In genomic region chr1:225280563-225280962, GRCh38 we compare ENCODE assay signal across 24 cellular contexts.
"Had no signal": no experiment of that assay in that cellular context is flagged by ENCODE, and none has a peak within 500 bp of the region (broad histone marks: within the 10 kb centered on the region; RNA-seq: fewer than 3 reads in every experiment).

No MANE protein-coding gene starts in this region.

- H3K36me3 Mint-ChIP-seq: memory B cell; stimulated activated memory B cell treated with anti-CD40 and anti-IgM and Interleukin-4, amounts not matched to agents 10 μg/mL and 1 μg/mL and 100 μg/mL, for 72 hours had no signal

- H3K9ac ChIP-seq: parathyroid adenoma had no signal

- H3K27me3 ChIP-seq: foreskin keratinocyte, left lung, tibial artery, upper lobe of left lung, uterus had no signal

- H3K4me1 ChIP-seq: foreskin keratinocyte, left lung, lower lobe of right lung, parathyroid adenoma, prostate gland, spleen, tibial artery, upper lobe of left lung, uterus had no signal

- H3K79me2 ChIP-seq: parathyroid adenoma had no signal

- H3K4me3 ChIP-seq: left lung, lower lobe of right lung, prostate gland, spleen, tibial artery, upper lobe of left lung, uterus had no signal

- H3K4me3 Mint-ChIP-seq: endodermal cell; immature natural killer cell; memory B cell; nephron; stimulated activated memory B cell treated with anti-CD40 and anti-IgM and Interleukin-4, amounts not matched to agents 10 μg/mL and 1 μg/mL and 100 μg/mL, for 72 hours; stimulated activated naive CD8-positive, alpha-beta T cell treated with anti-CD3 and anti-CD28 coated beads, Interleukin-15, Interleukin-2, amounts not matched to agents 100 ng/mL and 50 ng/mL, for 24 hours had no signal

- H3K4me1 Mint-ChIP-seq: endodermal cell; immature natural killer cell; memory B cell; naive B cell; nephron; stimulated activated memory B cell treated with anti-CD40 and anti-IgM and Interleukin-4, amounts not matched to agents 10 μg/mL and 1 μg/mL and 100 μg/mL, for 72 hours had no signal

- H3K27ac ChIP-seq: foreskin keratinocyte, left lung, lower lobe of right lung, parathyroid adenoma, prostate gland, spleen, tibial artery, upper lobe of left lung, uterus had no signal

- H3K9me3 ChIP-seq: prostate gland had no signal

- ATAC-seq: foreskin keratinocyte; left lung; lower lobe of right lung; sciatic nerve; stimulated activated memory B cell treated with anti-CD40 and anti-IgM and Interleukin-4, amounts not matched to agents 10 μg/mL and 1 μg/mL and 100 μg/mL, for 72 hours had no signal

- H2AFZ ChIP-seq: parathyroid adenoma had no signal

- H3K36me3 ChIP-seq: left lung, lower lobe of right lung, prostate gland, spleen, tibial artery, upper lobe of left lung, uterus had no signal

- DNase-seq: effector CD4-positive, alpha-beta T cell; endodermal cell; erythroblast; foreskin keratinocyte; immature natural killer cell; left lung; lower lobe of right lung; midbrain; naive B cell; retina; spleen; stimulated activated CD4-positive, alpha-beta T cell treated with anti-CD3 and anti-CD28 coated beads, Interleukin-15, amount 100 ng/mL, for 24 hours; stimulated activated CD4-positive, alpha-beta T cell treated with anti-CD3 and anti-CD28 coated beads, Interleukin-1b, Interleukin-23, amount 100 ng/mL, for 48 hours; stimulated activated CD4-positive, alpha-beta T cell treated with anti-CD3 and anti-CD28 coated beads, Interleukin-4, amount 100 ng/mL, for 24 hours; tibial artery; upper lobe of left lung; uterus had no signal

- H3K27ac Mint-ChIP-seq: endodermal cell; immature natural killer cell; memory B cell; naive B cell; nephron; stimulated activated memory B cell treated with anti-CD40 and anti-IgM and Interleukin-4, amounts not matched to agents 10 μg/mL and 1 μg/mL and 100 μg/mL, for 72 hours; stimulated activated naive CD8-positive, alpha-beta T cell treated with anti-CD3 and anti-CD28 coated beads, Interleukin-15, Interleukin-2, amounts not matched to agents 100 ng/mL and 50 ng/mL, for 24 hours had no signal
